Comparison of ENCODE assay signal across 23 cellular contexts in the genomic region with DNA sequence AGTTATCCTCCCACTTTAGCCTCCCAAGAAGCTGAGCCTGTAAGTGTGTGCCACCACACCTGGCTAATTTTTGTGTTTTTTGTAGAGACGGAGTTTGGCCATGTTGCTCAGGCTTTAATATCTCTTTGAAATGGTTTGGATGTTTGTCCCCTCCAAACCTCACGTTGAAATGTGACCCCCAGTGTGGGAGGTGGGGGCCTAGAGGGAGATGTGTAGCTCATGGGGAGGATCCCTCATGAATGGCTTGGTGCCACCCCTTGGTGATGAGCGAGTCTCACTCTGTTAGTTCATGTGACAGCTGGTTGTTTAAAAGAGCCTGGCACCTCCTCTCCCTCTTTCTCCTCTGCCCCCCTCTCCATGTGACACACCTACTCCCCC. TPM values are rescaled to one million over a fixed set of nuclear protein-coding genes. Genes with fewer than 3 reads are reported as not detected.
DNase-seq lines count a peak whose midpoint lies in the region; ATAC-seq, FAIRE-seq and TF ChIP-seq lines count a peak whose summit lies in the region.
"Had no signal": no experiment of that assay in that cellular context is flagged by ENCODE, and none has a peak within 500 bp of the region (broad histone marks: within the 10 kb centered on the region; RNA-seq: fewer than 3 reads in every experiment).

No MANE protein-coding gene starts in this region.

- H3K9me3 ChIP-seq in ascending aorta (no peaks in the 10 kb centered on the region), mesenchymal stem cell (ENCODE audit: control insufficient read depth, low read length) (no peaks in the 10 kb centered on the region), subcutaneous abdominal adipose tissue (ENCODE audit: control insufficient read depth in 5 of 5, low read length in 5 of 5) (no peaks in the 10 kb centered on the region)
- H3K9me3 ChIP-seq: neutrophil had no signal

- H2BK120ac ChIP-seq in mesenchymal stem cell (ENCODE audit: low read depth, low read length) = no peak overlapping the region

- intact Hi-C loops in ascending aorta (cut with DNase I) = no loop called here

- H2AK5ac ChIP-seq in mesenchymal stem cell (ENCODE audit: low read length, severe bottlenecking) = no peak overlapping the region

- H3K4me3 ChIP-seq in ascending aorta (no peak overlapping the region), mesenchymal stem cell (ENCODE audit: insufficient read depth in 1 of 2, low read depth in 1 of 2, low read length in 2 of 2) (no peak overlapping the region), subcutaneous abdominal adipose tissue (ENCODE audit: low read depth in 1 of 5, low read length in 5 of 5) (no peak overlapping the region)
- H3K4me3 ChIP-seq: lung had no signal

- no peak overlapping the region for H2BK5ac ChIP-seq in mesenchymal stem cell (ENCODE audit: low read depth, low read length, poor library complexity, severe bottlenecking)

- 95% methylated on average over 2 of the region's 3 CpGs for WGBS in mesenchymal stem cell

- TF ChIP-seq POLR2A in GM12891 (IDR thresholded peaks at IDR 0.05; ENCODE audit: low read depth, low read length) = no peak

- no peak overlapping the region for H2BK15ac ChIP-seq in mesenchymal stem cell (ENCODE audit: low read depth, poor library complexity, severe bottlenecking)

- H3K9ac ChIP-seq in mesenchymal stem cell (ENCODE audit: low read length) = peak overlapping the region; percentile 83
- no peak overlapping the region for H3K9ac ChIP-seq in subcutaneous abdominal adipose tissue (ENCODE audit: low read length in 5 of 5)

- no peak overlapping the region for H2AFZ ChIP-seq in mesenchymal stem cell (ENCODE audit: low read depth, low read length)

- H3K4me1 ChIP-seq in ascending aorta (no peaks in the 10 kb centered on the region), mesenchymal stem cell (ENCODE audit: control insufficient read depth, insufficient read depth, low read depth, low read length) (peaks cover 1% of the 10 kb centered on the region), subcutaneous abdominal adipose tissue (ENCODE audit: control insufficient read depth in 5 of 5, insufficient read depth in 5 of 5, low read length in 5 of 5) (peaks cover 4 to 23% (median 8%) of the 10 kb centered on the region in 5 donors)

- no peak for FAIRE-seq in GM12891 (lab: Jason Lieb, UNC)
- FAIRE-seq: RCC 7860 had no signal

- no peak overlapping the region for H3K4me2 ChIP-seq in mesenchymal stem cell (ENCODE audit: low read length, poor library complexity, severe bottlenecking)

- H3K27ac ChIP-seq in ascending aorta (peak overlapping the region; percentile 70 to 75), mesenchymal stem cell (ENCODE audit: low read length, poor library complexity, severe bottlenecking) (no peak overlapping the region), subcutaneous abdominal adipose tissue (ENCODE audit: low read depth, low read length) (peak overlapping the region; percentile 49)
- H3K27ac ChIP-seq: HL-60, neutrophil had no signal

- no peak overlapping the region for H3K14ac ChIP-seq in mesenchymal stem cell (ENCODE audit: low read length in 2 of 2)

- H4K91ac ChIP-seq in mesenchymal stem cell (ENCODE audit: low read length) = no peak overlapping the region

- H3K36me3 ChIP-seq in ascending aorta = no peaks in the 10 kb centered on the region
- H3K36me3 ChIP-seq in mesenchymal stem cell (ENCODE audit: control insufficient read depth in 1 of 2, insufficient read depth in 2 of 2, low read depth in 1 of 2, low read length in 2 of 2) = no peaks in the 10 kb centered on the region
- H3K36me3 ChIP-seq in subcutaneous abdominal adipose tissue (ENCODE audit: control insufficient read depth in 5 of 5, insufficient read depth in 5 of 5, low read length in 5 of 5) = no peaks in the 10 kb centered on the region
- H3K36me3 ChIP-seq: neutrophil had no signal

- H3K79me1 ChIP-seq in mesenchymal stem cell (replicated peaks; ENCODE audit: low read length, poor library complexity, severe bottlenecking) = no peaks in the 10 kb centered on the region

- H3K23ac ChIP-seq in mesenchymal stem cell (ENCODE audit: low read length in 2 of 2) = no peak overlapping the region

- no peak overlapping the region for H2BK12ac ChIP-seq in mesenchymal stem cell (ENCODE audit: low read length in 2 of 2)

- H3K4ac ChIP-seq in mesenchymal stem cell (ENCODE audit: low read depth in 1 of 2, low read length in 2 of 2) = no peak overlapping the region

- peak; percentile 73 for DNase-seq in NCI-H2171 treated with DMSO at 0.1 percent for 48 hours (lab: John Stamatoyannopoulos, UW)
- peak in 1 of 2 donors; percentile 54 for DNase-seq in ascending aorta (ENCODE audit: low spot score in 2 of 2)
- DNase-seq in mesenchymal stem cell = no peak
- DNase-seq in GM12891 (ENCODE audit: insufficient read length, low spot score) = no peak
- DNase-seq in GM03348 (ENCODE audit: low spot score) = no peak
- DNase-seq: activated CD4-positive, alpha-beta T cell treated with anti-CD3 and anti-CD28 coated beads, Interleukin-2, amount 10 ng/mL, durations not matched to agents 24 days and 14 days; activated naive CD4-positive, alpha-beta T cell; amniotic stem cell; CD4-positive, CD25-positive, alpha-beta regulatory T cell; H7; immature natural killer cell; NCI-H1105 treated with DMSO at 0.1 percent for 48 hours; NCI-H2081 treated with DMSO at 0.1 percent for 48 hours; NCI-H524; NK-92 treated with Interleukin-12 subunit alpha and Interleukin-12 subunit beta, amount 100 ng/mL, for 24 hours; retina had no signal

- ATAC-seq in GM18519 (IDR thresholded peaks at IDR 0.05; ENCODE audit: low FRiP score, unreplicated experiment) = no peak
- ATAC-seq in GM19023 (IDR thresholded peaks at IDR 0.05; ENCODE audit: unreplicated experiment) = no peak

- no peak overlapping the region for H4K8ac ChIP-seq in mesenchymal stem cell (ENCODE audit: low read length)

- H3K18ac ChIP-seq in mesenchymal stem cell (ENCODE audit: low read depth in 1 of 2, low read length in 2 of 2) = no peak overlapping the region

- H3K27me3 ChIP-seq in ascending aorta (no peaks in the 10 kb centered on the region), mesenchymal stem cell (ENCODE audit: control insufficient read depth in 1 of 2, insufficient read depth in 1 of 2, low read length in 2 of 2) (no peaks in the 10 kb centered on the region), subcutaneous abdominal adipose tissue (ENCODE audit: control insufficient read depth in 5 of 5, insufficient read depth in 4 of 5, low read length in 5 of 5) (no peaks in the 10 kb centered on the region)
- H3K27me3 ChIP-seq: neutrophil had no signal

- no peak for TF ChIP-seq CTCF in ascending aorta (IDR thresholded peaks at IDR 0.05)

TF ChIP-seq in GM12891, 5 proteins besides CTCF, POLR2A, EP300 and RAD21:
- TF ChIP-seq POLR2AphosphoS5 (IDR thresholded peaks at IDR 0.05; ENCODE audit: low read depth, low read length) (no peak), SPI1 (IDR thresholded peaks at IDR 0.05; ENCODE audit: low read depth, low read length) (no peak), POU2F2 (IDR thresholded peaks at IDR 0.05; ENCODE audit: low read depth, low read length) (no peak), PAX5 (IDR thresholded peaks at IDR 0.05; ENCODE audit: insufficient read depth, low read length, severe bottlenecking) (no peak), TAF1 (IDR thresholded peaks at IDR 0.05; ENCODE audit: low read depth, low read length) (no peak)

RNA-seq across cellular contexts. Expression of a gene that starts 23.6 kb away (rescaled TPM):
- 18.5 TPM for total RNA-seq in ascending aorta
- polyA plus RNA-seq in mesenchymal stem cell (2013, experiment 1 of 2) = 28.7 TPM
- polyA plus RNA-seq in mesenchymal stem cell (2013, experiment 2 of 2) = 28.3 TPM
- not detected for polyA plus RNA-seq in GM12891 (2012; ENCODE audit: low read depth, missing spikeins)
